8 cellular contexts compared by ENCODE assay signal in genomic region chr4:185425600-185426352, GRCh38. TPM values are rescaled to one million over a fixed set of nuclear protein-coding genes. Genes with fewer than 3 reads are reported as not detected.
A peak's percentile ranks its signal among the peaks of the same experiment; 100 is the strongest.
DNase-seq lines count a peak whose midpoint lies in the region; ATAC-seq and TF ChIP-seq lines count a peak whose summit lies in the region.

Gene UFSP2 (minus strand): TSS chr4:185425964. CDS start chr4:185425868, 96 bp downstream.

- no peaks in the 10 kb centered on the region for H3K27me3 ChIP-seq in RWPE2 (ENCODE audit: insufficient read depth, poor library complexity, severe bottlenecking)

- H3K4me3 ChIP-seq in LNCaP clone FGC (ENCODE audit: low read depth, low read length) (peak within 1 kb of the TSS; percentile 70), RWPE2 (ENCODE audit: severe bottlenecking) (peak within 1 kb of the TSS; percentile 80), fibroblast of the aortic adventitia (ENCODE audit: low read depth, low read length) (peak within 1 kb of the TSS; percentile 92)

- DNase-seq in ELF-1 (ENCODE audit: low read depth, low spot score) (peak; percentile 94), H4 (ENCODE audit: low spot score) (peak; percentile 77), LNCaP clone FGC (ENCODE audit: low read depth) (peak; percentile 80), RWPE2 (ENCODE audit: low spot score) (peak; percentile 82), fibroblast of the aortic adventitia (ENCODE audit: low read depth) (peak; percentile 93)
- DNase-seq in activated effector memory CD4-positive, alpha-beta T cell treated with Interleukin-2 at 50 U/mL for 16 hours, result peak; percentile 77
- DNase-seq in natural killer cell treated with Interleukin-12 subunit alpha and Interleukin-12 subunit beta and Interleukin-15 and Interleukin-18, amount 100 ng/mL, for 72 hours (ENCODE audit: low spot score), result peak; percentile 92
- peak; percentile 85 for DNase-seq in stimulated activated naive CD4-positive, alpha-beta T cell treated with Interleukin-2 at 50 U/mL for 16 hours (lab: John Stamatoyannopoulos, UW)

- H3K27ac ChIP-seq in RWPE2 (ENCODE audit: poor library complexity, severe bottlenecking), result peak within 1 kb of the TSS; percentile 45

- peaks cover 2% of the 10 kb centered on the region; the same call in 1 of the 2 replicates for H3K36me3 ChIP-seq in RWPE2 (ENCODE audit: low read depth)

- peaks cover 6% of the 10 kb centered on the region for H3K4me1 ChIP-seq in RWPE2 (ENCODE audit: insufficient read depth, poor library complexity, severe bottlenecking)

- H3K4me1 Mint-ChIP-seq in natural killer cell treated with Interleukin-12 subunit alpha and Interleukin-12 subunit beta and Interleukin-15 and Interleukin-18, amount 100 ng/mL, for 72 hours (ENCODE audit: low read depth in 2 of 2), result peaks cover 20 to 25% of the 10 kb centered on the region in 2 donors

- no peaks in the 10 kb centered on the region for H3K9me3 ChIP-seq in RWPE2 (ENCODE audit: severe bottlenecking)

- H3K9me3 Mint-ChIP-seq in natural killer cell treated with Interleukin-12 subunit alpha and Interleukin-12 subunit beta and Interleukin-15 and Interleukin-18, amount 100 ng/mL, for 72 hours, result no peaks in the 10 kb centered on the region

- H3K4me3 Mint-ChIP-seq in natural killer cell treated with Interleukin-12 subunit alpha and Interleukin-12 subunit beta and Interleukin-15 and Interleukin-18, amount 100 ng/mL, for 72 hours, result peak within 1 kb of the TSS; percentile 96

- no peak for TF ChIP-seq CTCF in LNCaP clone FGC (IDR thresholded peaks at IDR 0.05; ENCODE audit: control insufficient read depth, extremely low read depth, insufficient read depth)
- no peak for TF ChIP-seq CTCF in RWPE2 (IDR thresholded peaks at IDR 0.05; ENCODE audit: poor library complexity, severe bottlenecking)
- no peak for TF ChIP-seq CTCF in fibroblast of the aortic adventitia (IDR thresholded peaks at IDR 0.05; ENCODE audit: insufficient read depth, low read length)

- peak; percentile 88 for ATAC-seq in RWPE2 (ENCODE audit: low read depth)
- ATAC-seq in natural killer cell treated with Interleukin-12 subunit alpha and Interleukin-12 subunit beta and Interleukin-15 and Interleukin-18, amount 100 ng/mL, for 72 hours, result peak; percentile 97 to 98

- peaks cover 17% of the 10 kb centered on the region for H3K36me3 Mint-ChIP-seq in natural killer cell treated with Interleukin-12 subunit alpha and Interleukin-12 subunit beta and Interleukin-15 and Interleukin-18, amount 100 ng/mL, for 72 hours

- H3K27ac Mint-ChIP-seq in natural killer cell treated with Interleukin-12 subunit alpha and Interleukin-12 subunit beta and Interleukin-15 and Interleukin-18, amount 100 ng/mL, for 72 hours, result peak within 1 kb of the TSS; percentile 89 to 90

- H3K27me3 Mint-ChIP-seq in natural killer cell treated with Interleukin-12 subunit alpha and Interleukin-12 subunit beta and Interleukin-15 and Interleukin-18, amount 100 ng/mL, for 72 hours, result peaks cover 5 to 10% of the 10 kb centered on the region in 2 donors

RNA-seq across cellular contexts. Expression of gene UFSP2, which starts in this region (rescaled TPM):
- total RNA-seq in H4 (2014; rRNA removed; shearing (Covaris generic)), result 38.9 and 39.7 TPM in 2 replicates
- total RNA-seq in fibroblast of the aortic adventitia (ENCODE audit: low replicate concordance), result 26.3 and 53.5 TPM in 2 replicates
- 10 to 100 TPM; 22.1 to 22.7 TPM for total RNA-seq in natural killer cell treated with Interleukin-12 subunit alpha and Interleukin-12 subunit beta and Interleukin-15 and Interleukin-18, amount 100 ng/mL, for 72 hours

Comparison
In these comparisons a context has a peak if more than half of its experiments do, and no peak if none do; other contexts are left out.
1. Peak in every context shown above with its lines: DNase-seq, ATAC-seq, H3K4me3 ChIP-seq and H3K27ac ChIP-seq.